In the genomic region with DNA sequence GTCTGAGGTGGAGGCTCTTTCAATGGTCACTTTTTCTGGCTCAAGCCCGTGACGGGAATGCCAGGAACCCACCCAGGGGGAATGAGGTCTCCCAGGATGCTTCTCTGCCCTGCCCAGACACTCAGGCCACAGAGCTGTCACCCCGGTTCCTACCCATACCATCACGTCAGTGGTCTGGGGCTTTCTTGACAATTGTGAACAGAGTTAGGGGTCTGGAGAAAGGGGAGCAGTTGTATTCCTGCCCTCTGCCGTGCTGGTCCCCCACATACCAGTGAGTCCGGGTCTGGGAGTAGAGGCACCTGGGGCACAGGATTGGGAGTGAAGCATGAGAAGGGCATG, we compare ENCODE assay signal across 12 cellular contexts.
DNase-seq lines count a peak whose midpoint lies in the region; ATAC-seq and TF ChIP-seq lines count a peak whose summit lies in the region.
"Had no signal": no experiment of that assay in that cellular context is flagged by ENCODE, and none has a peak within 500 bp of the region (broad histone marks: within the 10 kb centered on the region; RNA-seq: fewer than 3 reads in every experiment).

No MANE protein-coding gene starts in this region.

- DNase-seq in left ventricle myocardium inferior: no peak
- no peak for DNase-seq in left cardiac atrium
- no peak for DNase-seq in epithelial cell of prostate (ENCODE audit: low read depth, low spot score)
- DNase-seq in osteoblast (ENCODE audit: insufficient read length, low spot score, missing footprints): peak; percentile 37
- DNase-seq in NCI-H2081 (lab: John Stamatoyannopoulos, UW): no peak
- DNase-seq in activated T-cell treated with anti-CD3 and anti-CD28 coated beads for 4 hours: no peak
- no peak for DNase-seq in SKM-1 (lab: John Stamatoyannopoulos, UW; ENCODE audit: unreplicated experiment)
- DNase-seq: activated CD4-positive, alpha-beta memory T cell treated with anti-CD3 and anti-CD28 coated beads, Interleukin-2, amount 10 ng/mL, durations not matched to agents 7 days and 5 days; activated naive CD4-positive, alpha-beta T cell treated with anti-CD3 and anti-CD28 coated beads for 36 hours; T-helper 2 cell had no signal

- H3K4me3 ChIP-seq in left ventricle myocardium inferior: peak overlapping the region; percentile 31
- H3K4me3 ChIP-seq in osteoblast (ENCODE audit: insufficient read depth, low read length): no peak overlapping the region
- H3K4me3 ChIP-seq in urinary bladder (ENCODE audit: low read depth, low read length): no peak overlapping the region

- peak overlapping the region; percentile 68 for H3K27ac ChIP-seq in left ventricle myocardium inferior (replicated peaks)
- H3K27ac ChIP-seq in epithelial cell of prostate: peak overlapping the region; percentile 32
- no peak overlapping the region for H3K27ac ChIP-seq in osteoblast (ENCODE audit: low read depth, low read length)
- H3K27ac ChIP-seq in urinary bladder (ENCODE audit: low read depth): peak overlapping the region; percentile 51
- H3K27ac ChIP-seq: HL-60 had no signal

- H3K27me3 ChIP-seq in left ventricle myocardium inferior (ENCODE audit: low read depth): no peaks in the 10 kb centered on the region
- no peaks in the 10 kb centered on the region for H3K27me3 ChIP-seq in osteoblast (ENCODE audit: insufficient read depth, low read length)

- ATAC-seq in left cardiac atrium: no peak

- peaks cover 51% of the 10 kb centered on the region for H3K4me1 ChIP-seq in left ventricle myocardium inferior
- peaks cover 4% of the 10 kb centered on the region for H3K4me1 ChIP-seq in osteoblast (ENCODE audit: insufficient read depth, low read length)
- no peaks in the 10 kb centered on the region for H3K4me1 ChIP-seq in urinary bladder (ENCODE audit: insufficient read depth)

- no peak overlapping the region for H3K4me2 ChIP-seq in osteoblast (ENCODE audit: insufficient read depth, low read length)

- WGBS in urinary bladder: 90% methylated on average over 6 of the region's 6 CpGs

- H3K36me3 ChIP-seq in left ventricle myocardium inferior: no peaks in the 10 kb centered on the region
- H3K36me3 ChIP-seq in osteoblast (ENCODE audit: insufficient read depth, low read length): no peaks in the 10 kb centered on the region
- no peaks in the 10 kb centered on the region for H3K36me3 ChIP-seq in urinary bladder (ENCODE audit: insufficient read depth)

- H3K79me2 ChIP-seq in osteoblast (ENCODE audit: insufficient read depth, low read length): no peaks in the 10 kb centered on the region

- no peaks in the 10 kb centered on the region for H4K20me1 ChIP-seq in osteoblast (ENCODE audit: insufficient read depth, low read length)

- H3K9me3 ChIP-seq in left ventricle myocardium inferior (replicated peaks) (no peaks in the 10 kb centered on the region), osteoblast (ENCODE audit: low read depth, low read length) (no peaks in the 10 kb centered on the region)

- TF ChIP-seq CTCF in left ventricle myocardium inferior (IDR thresholded peaks at IDR 0.05; ENCODE audit: borderline replicate concordance) (no peak), osteoblast (IDR thresholded peaks at IDR 0.05; ENCODE audit: extremely low read depth, low read depth, low read length) (no peak)

- intact Hi-C loops in left ventricle myocardium inferior (cut with micrococcal nuclease) (no loop called here), left cardiac atrium (cut with DNase I) (loop anchor here in 1 of 2 donors (10.0 kb wide), 1 partner anchor 88 kb away; no protein-coding TSS in a partner anchor)

- peak overlapping the region; percentile 47 for H2AFZ ChIP-seq in osteoblast (ENCODE audit: low read length)
